8 cellular contexts compared by ENCODE assay signal in the genomic region with DNA sequence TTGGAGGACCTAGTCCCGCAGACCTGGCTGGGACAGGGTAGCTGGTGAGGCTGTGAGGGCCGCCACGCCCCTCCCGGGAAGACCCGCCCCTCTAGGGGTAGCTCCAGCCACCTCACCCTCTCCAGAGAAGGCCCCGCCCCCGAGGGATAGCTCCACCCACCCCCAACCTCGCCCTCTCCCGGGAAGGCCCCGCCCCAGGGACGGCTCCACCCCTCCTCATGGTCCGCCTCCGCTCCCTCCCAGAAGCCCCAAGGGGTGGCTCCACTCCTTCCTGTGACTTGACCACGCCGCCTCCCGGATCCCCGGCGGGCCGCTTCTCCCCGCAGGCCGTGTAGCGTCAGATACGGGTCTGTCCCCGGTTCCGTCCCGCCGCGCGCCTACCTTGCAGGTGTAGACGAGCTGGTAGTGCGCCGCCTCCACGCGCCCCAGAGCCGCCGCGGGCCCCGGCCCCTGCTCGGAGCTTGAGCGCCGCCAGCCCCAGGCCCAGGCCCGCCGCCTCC. TPM values are rescaled to one million over a fixed set of nuclear protein-coding genes. Genes with fewer than 3 reads are reported as not detected.
DNase-seq lines count a peak whose midpoint lies in the region; ATAC-seq and TF ChIP-seq lines count a peak whose summit lies in the region.

No MANE protein-coding gene starts in this region.

- H3K4me1 ChIP-seq in HUES6 (ENCODE audit: control insufficient read depth, insufficient read depth, low read length) (peaks cover 17% of the 10 kb centered on the region), OCI-LY3 (ENCODE audit: low read length) (peaks cover 18% of the 10 kb centered on the region), mucosa of rectum (ENCODE audit: control insufficient read depth in 2 of 2, insufficient read depth in 2 of 2, low read length in 2 of 2) (peaks cover 6 to 15% of the 10 kb centered on the region in 2 donors)

- H3K4me3 ChIP-seq in HUES6 (ENCODE audit: low read depth, low read length): peak overlapping the region; percentile 96
- peak overlapping the region; percentile 79 for H3K4me3 ChIP-seq in OCI-LY3 (ENCODE audit: low read length)
- H3K4me3 ChIP-seq in epithelial cell of proximal tubule (ENCODE audit: low read depth, low read length): peak overlapping the region; percentile 79
- H3K4me3 ChIP-seq in mucosa of rectum (ENCODE audit: low read length in 2 of 2): peak overlapping the region; percentile 69 to 89

- peak overlapping the region; percentile 95 for H3K9ac ChIP-seq in HUES6 (ENCODE audit: low read length)
- peak overlapping the region; percentile 71 for H3K9ac ChIP-seq in OCI-LY3 (ENCODE audit: low read length)
- peak overlapping the region; percentile 60 to 90 for H3K9ac ChIP-seq in mucosa of rectum (ENCODE audit: low read depth in 1 of 2, low read length in 2 of 2)

- H3K27ac ChIP-seq in HUES6 (ENCODE audit: low read depth, low read length) (no peak overlapping the region; the same call in 1 of the 2 replicates), OCI-LY3 (ENCODE audit: low read length) (peak overlapping the region; percentile 59), mucosa of rectum (ENCODE audit: low read depth in 2 of 2, low read length in 2 of 2) (peak overlapping the region; percentile 82 to 89)

- H3K27me3 ChIP-seq in HUES6 (ENCODE audit: control insufficient read depth, insufficient read depth, low read length) (no peaks in the 10 kb centered on the region), OCI-LY3 (ENCODE audit: low read depth, low read length) (no peaks in the 10 kb centered on the region), mucosa of rectum (ENCODE audit: control insufficient read depth in 2 of 2, insufficient read depth in 2 of 2, low read length in 2 of 2) (no peaks in the 10 kb centered on the region)

- peak overlapping the region; percentile 48 for H3K4me2 ChIP-seq in OCI-LY3 (ENCODE audit: low read length)

- TF ChIP-seq CTCF in OCI-LY3 (IDR thresholded peaks at IDR 0.05; ENCODE audit: low read depth, low read length) (no peak), epithelial cell of proximal tubule (conservative IDR thresholded peaks at IDR 0.05; ENCODE audit: low read depth, low read length) (no peak)

- H2AFZ ChIP-seq in OCI-LY3 (ENCODE audit: low read depth, low read length): no peak overlapping the region

- peak; percentile 95 for DNase-seq in DMS 273 (lab: John Stamatoyannopoulos, UW; ENCODE audit: unreplicated experiment)
- DNase-seq in activated T-cell treated with anti-CD3 and anti-CD28 coated beads for 48 hours (ENCODE audit: low read depth): peak; percentile 96
- peak; percentile 37 for DNase-seq in epithelial cell of proximal tubule (ENCODE audit: low read depth)
- peak; percentile 98 for DNase-seq in stimulated activated CD8-positive, alpha-beta memory T cell treated with anti-CD3 and anti-CD28 coated beads, Interleukin-4, amount 100 ng/mL, for 48 hours

- peak; percentile 86 for ATAC-seq in GM21447 (IDR thresholded peaks at IDR 0.05; ENCODE audit: unreplicated experiment)

- no peaks in the 10 kb centered on the region for H3K79me2 ChIP-seq in OCI-LY3 (ENCODE audit: low read length)

- peaks cover 8% of the 10 kb centered on the region for H3K36me3 ChIP-seq in HUES6 (ENCODE audit: control insufficient read depth, insufficient read depth, low read length)
- peaks cover 4% of the 10 kb centered on the region for H3K36me3 ChIP-seq in OCI-LY3 (replicated peaks; ENCODE audit: low read depth, low read length)
- no peaks in the 10 kb centered on the region for H3K36me3 ChIP-seq in mucosa of rectum (ENCODE audit: control insufficient read depth in 2 of 2, insufficient read depth in 2 of 2, low read length in 2 of 2)

- no peaks in the 10 kb centered on the region for H4K20me1 ChIP-seq in OCI-LY3 (ENCODE audit: insufficient read depth, low read length)

- no peaks in the 10 kb centered on the region for H3K9me3 ChIP-seq in HUES6 (ENCODE audit: control insufficient read depth, insufficient read depth, low read depth, low read length)
- no peaks in the 10 kb centered on the region for H3K9me3 ChIP-seq in OCI-LY3 (ENCODE audit: insufficient read depth, low read length)
- no peaks in the 10 kb centered on the region for H3K9me3 ChIP-seq in mucosa of rectum (ENCODE audit: control insufficient read depth in 2 of 2, low read length in 2 of 2)

RNA-seq across cellular contexts. Expression of gene DNLZ, which starts 0.4 kb away (rescaled TPM):
- total RNA-seq in epithelial cell of proximal tubule: 67.2 and 73.6 TPM in 2 replicates

RNA-seq across cellular contexts. Expression of gene CARD9, which starts 10.3 kb away (rescaled TPM):
- total RNA-seq in epithelial cell of proximal tubule: 1.2 and 1.4 TPM in 2 replicates

RNA-seq across cellular contexts. Expression of gene GPSM1, which starts 35.8 kb away (rescaled TPM):
- 21.1 and 28.2 TPM in 2 replicates for total RNA-seq in epithelial cell of proximal tubule

RNA-seq across cellular contexts. Expression of gene SNAPC4, which starts 36.8 kb away (rescaled TPM):
- total RNA-seq in epithelial cell of proximal tubule: 15.0 and 22.4 TPM in 2 replicates

RNA-seq across cellular contexts. Expression of gene ENTR1, which starts 47.3 kb away (rescaled TPM):
- 57.5 and 87.6 TPM in 2 replicates for total RNA-seq in epithelial cell of proximal tubule

Comparison
In these comparisons a context has a peak if more than half of its experiments do, and no peak if none do; other contexts are left out.
1. DNase-seq: peak in every context shown above with its lines; median percentile 98 in stimulated activated CD8-positive, alpha-beta memory T cell treated with anti-CD3 and anti-CD28 coated beads, Interleukin-4, amount 100 ng/mL, for 48 hours; 96 in activated T-cell treated with anti-CD3 and anti-CD28 coated beads for 48 hours; 95 in DMS 273; 37 in epithelial cell of proximal tubule.